In genomic region chr3:152104847-152105415, GRCh38 we compare ENCODE assay signal across 20 cellular contexts.
DNase-seq lines count a peak whose midpoint lies in the region; ATAC-seq and TF ChIP-seq lines count a peak whose summit lies in the region.
"Had no signal": no experiment of that assay in that cellular context is flagged by ENCODE, and none has a peak within 500 bp of the region (broad histone marks: within the 10 kb centered on the region; RNA-seq: fewer than 3 reads in every experiment).

No MANE protein-coding gene starts in this region.

- H3K9me2 ChIP-seq in PC-9 (ENCODE audit: insufficient read depth) = no peaks in the 10 kb centered on the region

- intact Hi-C loops in PC-9 (cut with micrococcal nuclease; ENCODE audit: unreplicated experiment) = no loop called here
- intact Hi-C loops in CD4-positive, alpha-beta T cell (cut with DNase I, micrococcal nuclease) = no loop called here

- no peaks in the 10 kb centered on the region for H4K20me1 ChIP-seq in PC-9 (ENCODE audit: insufficient read depth)

- H3F3A ChIP-seq in PC-9 (ENCODE audit: insufficient read depth, low read depth) = no peaks in the 10 kb centered on the region

- peaks cover 8% of the 10 kb centered on the region for H3K4me1 Mint-ChIP-seq in activated naive CD8-positive, alpha-beta T cell treated with anti-CD3 and anti-CD28 coated beads, Interleukin-2, amount 10 ng/mL, durations not matched to agents 7 days and 5 days
- peaks cover 8% of the 10 kb centered on the region for H3K4me1 Mint-ChIP-seq in activated naive CD8-positive, alpha-beta T cell treated with anti-CD3 and anti-CD28 coated beads for 36 hours
- peaks cover 5% of the 10 kb centered on the region for H3K4me1 Mint-ChIP-seq in CD4-positive, alpha-beta T cell (ENCODE audit: low read depth)

- no peaks in the 10 kb centered on the region for H3K36me3 ChIP-seq in PC-9 (ENCODE audit: low read depth)
- H3K36me3 ChIP-seq: heart left ventricle, Peyer's patch, spleen, upper lobe of left lung had no signal

- H3K4me2 ChIP-seq in PC-9 = no peak overlapping the region

- no peaks in the 10 kb centered on the region for H3K9me3 ChIP-seq in PC-9 (ENCODE audit: insufficient read depth, low read depth)
- H3K9me3 ChIP-seq in CD4-positive, alpha-beta T cell (ENCODE audit: control insufficient read depth, low read length) = no peaks in the 10 kb centered on the region
- H3K9me3 ChIP-seq: heart left ventricle, Peyer's patch, spleen, upper lobe of left lung had no signal

- H3K4me3 Mint-ChIP-seq in activated naive CD8-positive, alpha-beta T cell treated with anti-CD3 and anti-CD28 coated beads, Interleukin-2, amount 10 ng/mL, durations not matched to agents 7 days and 5 days = no peak overlapping the region
- no peak overlapping the region for H3K4me3 Mint-ChIP-seq in activated naive CD8-positive, alpha-beta T cell treated with anti-CD3 and anti-CD28 coated beads for 36 hours
- no peak overlapping the region for H3K4me3 Mint-ChIP-seq in CD4-positive, alpha-beta T cell
- H3K4me3 Mint-ChIP-seq: activated CD4-positive, alpha-beta T cell treated with anti-CD3 and anti-CD28 coated beads for 36 hours; B cell; T-helper 2 cell treated with Interferon-gamma antibody and Interleukin-4, amounts not matched to agents 5 μg/mL and 100 μg/mL, for 36 hours had no signal

- TF ChIP-seq CTCF in PC-9 (conservative IDR thresholded peaks at IDR 0.05) = no peak
- TF ChIP-seq CTCF in CD4-positive, alpha-beta T cell (IDR thresholded peaks at IDR 0.05) = no peak

- POLR2A ChIA-PET in activated naive CD8-positive, alpha-beta T cell treated with anti-CD3 and anti-CD28 coated beads, Interleukin-2, amount 10 ng/mL, durations not matched to agents 7 days and 5 days (lab: Charles Lee) = no interaction called here
- POLR2A ChIA-PET in PC-9 (lab: Charles Lee; ENCODE audit: unreplicated experiment) = no interaction called here
- POLR2A ChIA-PET in CD4-positive, alpha-beta T cell (lab: Charles Lee) = no interaction called here

- peaks cover 2% of the 10 kb centered on the region for H3K9me3 Mint-ChIP-seq in activated naive CD8-positive, alpha-beta T cell treated with anti-CD3 and anti-CD28 coated beads, Interleukin-2, amount 10 ng/mL, durations not matched to agents 7 days and 5 days
- H3K9me3 Mint-ChIP-seq in activated naive CD8-positive, alpha-beta T cell treated with anti-CD3 and anti-CD28 coated beads for 36 hours = no peaks in the 10 kb centered on the region
- H3K9me3 Mint-ChIP-seq in CD4-positive, alpha-beta T cell = no peaks in the 10 kb centered on the region
- H3K9me3 Mint-ChIP-seq: T-helper 2 cell treated with Interferon-gamma antibody and Interleukin-4, amounts not matched to agents 5 μg/mL and 100 μg/mL, for 36 hours had no signal

- no peaks in the 10 kb centered on the region for H3K27me3 ChIP-seq in PC-9 (ENCODE audit: insufficient read depth, low read depth)
- H3K27me3 ChIP-seq in CD4-positive, alpha-beta T cell (ENCODE audit: control insufficient read depth, insufficient read depth, low read length) = no peaks in the 10 kb centered on the region
- H3K27me3 ChIP-seq: heart left ventricle, Peyer's patch, spleen, upper lobe of left lung had no signal

- CTCF ChIA-PET in PC-9 (lab: Charles Lee) = no interaction called here
- CTCF ChIA-PET in CD4-positive, alpha-beta T cell (lab: Charles Lee) = no interaction called here

- no peaks in the 10 kb centered on the region for H3K36me3 Mint-ChIP-seq in activated naive CD8-positive, alpha-beta T cell treated with anti-CD3 and anti-CD28 coated beads, Interleukin-2, amount 10 ng/mL, durations not matched to agents 7 days and 5 days
- no peaks in the 10 kb centered on the region for H3K36me3 Mint-ChIP-seq in activated naive CD8-positive, alpha-beta T cell treated with anti-CD3 and anti-CD28 coated beads for 36 hours
- H3K36me3 Mint-ChIP-seq in CD4-positive, alpha-beta T cell (ENCODE audit: low read depth) = no peaks in the 10 kb centered on the region

- no peak for ATAC-seq in activated naive CD8-positive, alpha-beta T cell treated with anti-CD3 and anti-CD28 coated beads, Interleukin-2, amount 10 ng/mL, durations not matched to agents 7 days and 5 days (ENCODE audit: low read depth)
- ATAC-seq in CD4-positive, alpha-beta T cell (ENCODE audit: poor library complexity) = no peak
- ATAC-seq: activated CD4-positive, alpha-beta T cell treated with anti-CD3 and anti-CD28 coated beads for 36 hours had no signal

- no peaks in the 10 kb centered on the region for H3K79me2 ChIP-seq in PC-9 (ENCODE audit: low read depth)

- BruUV-seq in PC-9 (replicated peaks; lab: Mats Ljungman, UMichigan) = no TSS peak

- no peak overlapping the region for H3K4me3 ChIP-seq in PC-9
- H3K4me3 ChIP-seq: heart left ventricle, Peyer's patch, spleen, upper lobe of left lung had no signal

- peak overlapping the region; percentile 52 for H2AFZ ChIP-seq in PC-9

- peak overlapping the region; percentile 39 for H3K27ac Mint-ChIP-seq in activated naive CD8-positive, alpha-beta T cell treated with anti-CD3 and anti-CD28 coated beads, Interleukin-2, amount 10 ng/mL, durations not matched to agents 7 days and 5 days
- H3K27ac Mint-ChIP-seq in activated naive CD8-positive, alpha-beta T cell treated with anti-CD3 and anti-CD28 coated beads for 36 hours = no peak overlapping the region
- no peak overlapping the region for H3K27ac Mint-ChIP-seq in CD4-positive, alpha-beta T cell
- H3K27ac Mint-ChIP-seq: activated CD4-positive, alpha-beta T cell treated with anti-CD3 and anti-CD28 coated beads for 36 hours; B cell; T-helper 2 cell treated with Interferon-gamma antibody and Interleukin-4, amounts not matched to agents 5 μg/mL and 100 μg/mL, for 36 hours had no signal

- H3K27ac ChIP-seq in PC-9 = no peak overlapping the region
- H3K27ac ChIP-seq in CD4-positive, alpha-beta T cell (ENCODE audit: low read depth, low read length) = no peak overlapping the region
- H3K27ac ChIP-seq: 22Rv1, heart left ventricle, Peyer's patch, spleen, upper lobe of left lung had no signal

- DNase-seq in activated naive CD8-positive, alpha-beta T cell treated with anti-CD3 and anti-CD28 coated beads, Interleukin-2, amount 10 ng/mL, durations not matched to agents 7 days and 5 days = no peak
- DNase-seq in activated naive CD8-positive, alpha-beta T cell treated with anti-CD3 and anti-CD28 coated beads for 36 hours = no peak
- DNase-seq in PC-9 (peak in 1 of 2 experiments; percentile 35), germinal center (ENCODE audit: low spot score) (peak; percentile 2), ecto neural progenitor cell (ENCODE audit: low spot score) (no peak)
- no peak for DNase-seq in stimulated activated CD4-positive, alpha-beta T cell treated with anti-CD3 and anti-CD28 coated beads, Interleukin-4, amount 100 ng/mL, for 4 hours
- no peak for DNase-seq in CD4-positive, alpha-beta T cell
- DNase-seq in activated CD4-positive, alpha-beta T cell treated with anti-CD3 and anti-CD28 coated beads for 48 hours = no peak
- DNase-seq: activated CD4-positive, alpha-beta T cell treated with anti-CD3 and anti-CD28 coated beads for 36 hours; Calu3; heart left ventricle; MM.1S; NCI-H187; NCI-H748 treated with DMSO at 0.1 percent for 48 hours; Peyer's patch; spleen had no signal

- H3K4me1 ChIP-seq in PC-9 (replicated peaks; ENCODE audit: insufficient read depth) = no peaks in the 10 kb centered on the region
- H3K4me1 ChIP-seq: Peyer's patch had no signal

- peaks cover 5% of the 10 kb centered on the region for H3K27me3 Mint-ChIP-seq in activated naive CD8-positive, alpha-beta T cell treated with anti-CD3 and anti-CD28 coated beads, Interleukin-2, amount 10 ng/mL, durations not matched to agents 7 days and 5 days
- no peaks in the 10 kb centered on the region for H3K27me3 Mint-ChIP-seq in activated naive CD8-positive, alpha-beta T cell treated with anti-CD3 and anti-CD28 coated beads for 36 hours
- no peaks in the 10 kb centered on the region for H3K27me3 Mint-ChIP-seq in CD4-positive, alpha-beta T cell
- H3K27me3 Mint-ChIP-seq: activated CD4-positive, alpha-beta T cell treated with anti-CD3 and anti-CD28 coated beads for 36 hours; B cell had no signal
